ENCODE assay signal across 1 cellular context in genomic region chr19:45643927-45644771, GRCh38.
TF ChIP-seq lines count a peak whose summit lies in the region.

No MANE protein-coding gene starts in this region.

TF ChIP-seq in H1, 55 proteins besides CTCF, POLR2A, EP300 and RAD21:
- TF ChIP-seq ASH2L (IDR thresholded peaks at IDR 0.05; ENCODE audit: low read length) (peak; percentile 47), CTBP2 (IDR thresholded peaks at IDR 0.05; ENCODE audit: borderline replicate concordance, insufficient read depth, insufficient read length, low read length) (no peak), BACH1 (IDR thresholded peaks at IDR 0.05; ENCODE audit: low read length) (no peak), KDM4A (IDR thresholded peaks at IDR 0.05; ENCODE audit: low read depth, low read length, severe bottlenecking) (no peak), SIRT6 (IDR thresholded peaks at IDR 0.05; ENCODE audit: low read length) (no peak), GTF2F1 (IDR thresholded peaks at IDR 0.05; ENCODE audit: borderline replicate concordance, low read depth, low read length) (no peak), HDAC6 (IDR thresholded peaks at IDR 0.05; ENCODE audit: low read depth, low read length) (no peak), RNF2 (IDR thresholded peaks at IDR 0.05; ENCODE audit: borderline replicate concordance, low read depth, low read length, missing control alignments, poor library complexity, severe bottlenecking) (no peak), MAX (IDR thresholded peaks at IDR 0.05) (no peak), RBBP5 (IDR thresholded peaks at IDR 0.05; ENCODE audit: borderline replicate concordance, low read depth, low read length) (0 out of 2 replicates have a peak, but pooled peaks have one; percentile 62), ZNF274 (IDR thresholded peaks at IDR 0.05; ENCODE audit: borderline replicate concordance, extremely low read depth, low read length) (no peak), CBX8 (IDR thresholded peaks at IDR 0.05; ENCODE audit: borderline replicate concordance, low read depth, low read length) (no peak), TAF7 (optimal IDR thresholded peaks at IDR 0.05; ENCODE audit: borderline replicate concordance, low read depth, low read length) (no peak), CBX5 (IDR thresholded peaks at IDR 0.05; ENCODE audit: low read depth, low read length) (no peak), BRCA1 (IDR thresholded peaks at IDR 0.05; ENCODE audit: low read depth, low read length) (no peak)
